Comparison of ENCODE assay signal across 1 cellular context in the genomic region with DNA sequence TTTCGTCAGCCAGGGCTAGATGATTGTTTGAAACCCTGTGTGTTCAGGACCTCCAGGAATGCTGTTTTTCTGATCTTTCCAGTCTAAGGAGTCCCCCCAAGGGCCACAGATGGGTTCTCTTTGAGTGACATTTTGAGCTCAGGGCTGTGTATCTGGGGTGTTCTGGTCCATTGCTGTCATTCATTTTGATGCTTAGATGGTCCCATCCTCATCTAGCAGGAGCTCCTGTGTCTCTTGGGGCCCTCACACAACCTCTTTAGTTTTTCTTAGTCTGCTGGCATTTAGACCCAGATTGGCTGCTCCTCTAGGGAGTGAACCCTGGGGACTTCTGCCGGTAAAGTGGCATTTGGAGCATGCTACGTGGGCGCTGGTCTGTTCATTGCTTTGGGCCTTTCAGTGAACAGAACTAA.
TF ChIP-seq lines count a peak whose summit lies in the region.

No MANE protein-coding gene starts in this region.

TF ChIP-seq in K562, 482 proteins besides CTCF, POLR2A, EP300 and RAD21 (continues in another document):
- TF ChIP-seq, protein P1, sequence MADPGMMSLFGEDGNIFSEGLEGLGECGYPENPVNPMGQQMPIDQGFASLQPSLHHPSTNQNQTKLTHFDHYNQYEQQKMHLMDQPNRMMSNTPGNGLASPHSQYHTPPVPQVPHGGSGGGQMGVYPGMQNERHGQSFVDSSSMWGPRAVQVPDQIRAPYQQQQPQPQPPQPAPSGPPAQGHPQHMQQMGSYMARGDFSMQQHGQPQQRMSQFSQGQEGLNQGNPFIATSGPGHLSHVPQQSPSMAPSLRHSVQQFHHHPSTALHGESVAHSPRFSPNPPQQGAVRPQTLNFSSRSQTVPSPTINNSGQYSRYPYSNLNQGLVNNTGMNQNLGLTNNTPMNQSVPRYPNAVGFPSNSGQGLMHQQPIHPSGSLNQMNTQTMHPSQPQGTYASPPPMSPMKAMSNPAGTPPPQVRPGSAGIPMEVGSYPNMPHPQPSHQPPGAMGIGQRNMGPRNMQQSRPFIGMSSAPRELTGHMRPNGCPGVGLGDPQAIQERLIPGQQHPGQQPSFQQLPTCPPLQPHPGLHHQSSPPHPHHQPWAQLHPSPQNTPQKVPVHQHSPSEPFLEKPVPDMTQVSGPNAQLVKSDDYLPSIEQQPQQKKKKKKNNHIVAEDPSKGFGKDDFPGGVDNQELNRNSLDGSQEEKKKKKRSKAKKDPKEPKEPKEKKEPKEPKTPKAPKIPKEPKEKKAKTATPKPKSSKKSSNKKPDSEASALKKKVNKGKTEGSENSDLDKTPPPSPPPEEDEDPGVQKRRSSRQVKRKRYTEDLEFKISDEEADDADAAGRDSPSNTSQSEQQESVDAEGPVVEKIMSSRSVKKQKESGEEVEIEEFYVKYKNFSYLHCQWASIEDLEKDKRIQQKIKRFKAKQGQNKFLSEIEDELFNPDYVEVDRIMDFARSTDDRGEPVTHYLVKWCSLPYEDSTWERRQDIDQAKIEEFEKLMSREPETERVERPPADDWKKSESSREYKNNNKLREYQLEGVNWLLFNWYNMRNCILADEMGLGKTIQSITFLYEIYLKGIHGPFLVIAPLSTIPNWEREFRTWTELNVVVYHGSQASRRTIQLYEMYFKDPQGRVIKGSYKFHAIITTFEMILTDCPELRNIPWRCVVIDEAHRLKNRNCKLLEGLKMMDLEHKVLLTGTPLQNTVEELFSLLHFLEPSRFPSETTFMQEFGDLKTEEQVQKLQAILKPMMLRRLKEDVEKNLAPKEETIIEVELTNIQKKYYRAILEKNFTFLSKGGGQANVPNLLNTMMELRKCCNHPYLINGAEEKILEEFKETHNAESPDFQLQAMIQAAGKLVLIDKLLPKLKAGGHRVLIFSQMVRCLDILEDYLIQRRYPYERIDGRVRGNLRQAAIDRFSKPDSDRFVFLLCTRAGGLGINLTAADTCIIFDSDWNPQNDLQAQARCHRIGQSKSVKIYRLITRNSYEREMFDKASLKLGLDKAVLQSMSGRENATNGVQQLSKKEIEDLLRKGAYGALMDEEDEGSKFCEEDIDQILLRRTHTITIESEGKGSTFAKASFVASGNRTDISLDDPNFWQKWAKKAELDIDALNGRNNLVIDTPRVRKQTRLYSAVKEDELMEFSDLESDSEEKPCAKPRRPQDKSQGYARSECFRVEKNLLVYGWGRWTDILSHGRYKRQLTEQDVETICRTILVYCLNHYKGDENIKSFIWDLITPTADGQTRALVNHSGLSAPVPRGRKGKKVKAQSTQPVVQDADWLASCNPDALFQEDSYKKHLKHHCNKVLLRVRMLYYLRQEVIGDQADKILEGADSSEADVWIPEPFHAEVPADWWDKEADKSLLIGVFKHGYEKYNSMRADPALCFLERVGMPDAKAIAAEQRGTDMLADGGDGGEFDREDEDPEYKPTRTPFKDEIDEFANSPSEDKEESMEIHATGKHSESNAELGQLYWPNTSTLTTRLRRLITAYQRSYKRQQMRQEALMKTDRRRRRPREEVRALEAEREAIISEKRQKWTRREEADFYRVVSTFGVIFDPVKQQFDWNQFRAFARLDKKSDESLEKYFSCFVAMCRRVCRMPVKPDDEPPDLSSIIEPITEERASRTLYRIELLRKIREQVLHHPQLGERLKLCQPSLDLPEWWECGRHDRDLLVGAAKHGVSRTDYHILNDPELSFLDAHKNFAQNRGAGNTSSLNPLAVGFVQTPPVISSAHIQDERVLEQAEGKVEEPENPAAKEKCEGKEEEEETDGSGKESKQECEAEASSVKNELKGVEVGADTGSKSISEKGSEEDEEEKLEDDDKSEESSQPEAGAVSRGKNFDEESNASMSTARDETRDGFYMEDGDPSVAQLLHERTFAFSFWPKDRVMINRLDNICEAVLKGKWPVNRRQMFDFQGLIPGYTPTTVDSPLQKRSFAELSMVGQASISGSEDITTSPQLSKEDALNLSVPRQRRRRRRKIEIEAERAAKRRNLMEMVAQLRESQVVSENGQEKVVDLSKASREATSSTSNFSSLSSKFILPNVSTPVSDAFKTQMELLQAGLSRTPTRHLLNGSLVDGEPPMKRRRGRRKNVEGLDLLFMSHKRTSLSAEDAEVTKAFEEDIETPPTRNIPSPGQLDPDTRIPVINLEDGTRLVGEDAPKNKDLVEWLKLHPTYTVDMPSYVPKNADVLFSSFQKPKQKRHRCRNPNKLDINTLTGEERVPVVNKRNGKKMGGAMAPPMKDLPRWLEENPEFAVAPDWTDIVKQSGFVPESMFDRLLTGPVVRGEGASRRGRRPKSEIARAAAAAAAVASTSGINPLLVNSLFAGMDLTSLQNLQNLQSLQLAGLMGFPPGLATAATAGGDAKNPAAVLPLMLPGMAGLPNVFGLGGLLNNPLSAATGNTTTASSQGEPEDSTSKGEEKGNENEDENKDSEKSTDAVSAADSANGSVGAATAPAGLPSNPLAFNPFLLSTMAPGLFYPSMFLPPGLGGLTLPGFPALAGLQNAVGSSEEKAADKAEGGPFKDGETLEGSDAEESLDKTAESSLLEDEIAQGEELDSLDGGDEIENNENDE (IDR thresholded peaks at IDR 0.05; ENCODE audit: low read depth, low read length), result no peak
- TF ChIP-seq, protein P2, sequence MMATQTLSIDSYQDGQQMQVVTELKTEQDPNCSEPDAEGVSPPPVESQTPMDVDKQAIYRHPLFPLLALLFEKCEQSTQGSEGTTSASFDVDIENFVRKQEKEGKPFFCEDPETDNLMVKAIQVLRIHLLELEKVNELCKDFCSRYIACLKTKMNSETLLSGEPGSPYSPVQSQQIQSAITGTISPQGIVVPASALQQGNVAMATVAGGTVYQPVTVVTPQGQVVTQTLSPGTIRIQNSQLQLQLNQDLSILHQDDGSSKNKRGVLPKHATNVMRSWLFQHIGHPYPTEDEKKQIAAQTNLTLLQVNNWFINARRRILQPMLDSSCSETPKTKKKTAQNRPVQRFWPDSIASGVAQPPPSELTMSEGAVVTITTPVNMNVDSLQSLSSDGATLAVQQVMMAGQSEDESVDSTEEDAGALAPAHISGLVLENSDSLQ (IDR thresholded peaks at IDR 0.05), result no peak
- TF ChIP-seq COPS2 (conservative IDR thresholded peaks at IDR 0.05), result no peak
- TF ChIP-seq WHSC1 (IDR thresholded peaks at IDR 0.05; ENCODE audit: low read length), result peak; percentile 93
- TF ChIP-seq HOXB6 (CRISPR knock-in tag; IDR thresholded peaks at IDR 0.05; ENCODE audit: borderline replicate concordance), result 0 out of 2 replicates have a peak, but pooled peaks have one; percentile 12
- 0 out of 2 replicates have a peak, but pooled peaks have one; percentile 26 for TF ChIP-seq ZNF354B (CRISPR knock-in tag; IDR thresholded peaks at IDR 0.05)
- TF ChIP-seq TBP (optimal IDR thresholded peaks at IDR 0.05; ENCODE audit: low read depth, low read length), result no peak
- no peak for TF ChIP-seq TCF3 (CRISPR knock-in tag; IDR thresholded peaks at IDR 0.05)
- TF ChIP-seq SMC3 (conservative IDR thresholded peaks at IDR 0.05; ENCODE audit: insufficient read depth, low read depth, low read length), result 0 out of 2 replicates have a peak, but pooled peaks have one; percentile 25
- TF ChIP-seq, protein P3, sequence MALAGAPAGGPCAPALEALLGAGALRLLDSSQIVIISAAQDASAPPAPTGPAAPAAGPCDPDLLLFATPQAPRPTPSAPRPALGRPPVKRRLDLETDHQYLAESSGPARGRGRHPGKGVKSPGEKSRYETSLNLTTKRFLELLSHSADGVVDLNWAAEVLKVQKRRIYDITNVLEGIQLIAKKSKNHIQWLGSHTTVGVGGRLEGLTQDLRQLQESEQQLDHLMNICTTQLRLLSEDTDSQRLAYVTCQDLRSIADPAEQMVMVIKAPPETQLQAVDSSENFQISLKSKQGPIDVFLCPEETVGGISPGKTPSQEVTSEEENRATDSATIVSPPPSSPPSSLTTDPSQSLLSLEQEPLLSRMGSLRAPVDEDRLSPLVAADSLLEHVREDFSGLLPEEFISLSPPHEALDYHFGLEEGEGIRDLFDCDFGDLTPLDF (CRISPR knock-in tag; IDR thresholded peaks at IDR 0.05), result 0 out of 2 replicates have a peak, but pooled peaks have one; percentile 0
- no peak for TF ChIP-seq LARP7 (IDR thresholded peaks at IDR 0.05)
- TF ChIP-seq, protein P4, sequence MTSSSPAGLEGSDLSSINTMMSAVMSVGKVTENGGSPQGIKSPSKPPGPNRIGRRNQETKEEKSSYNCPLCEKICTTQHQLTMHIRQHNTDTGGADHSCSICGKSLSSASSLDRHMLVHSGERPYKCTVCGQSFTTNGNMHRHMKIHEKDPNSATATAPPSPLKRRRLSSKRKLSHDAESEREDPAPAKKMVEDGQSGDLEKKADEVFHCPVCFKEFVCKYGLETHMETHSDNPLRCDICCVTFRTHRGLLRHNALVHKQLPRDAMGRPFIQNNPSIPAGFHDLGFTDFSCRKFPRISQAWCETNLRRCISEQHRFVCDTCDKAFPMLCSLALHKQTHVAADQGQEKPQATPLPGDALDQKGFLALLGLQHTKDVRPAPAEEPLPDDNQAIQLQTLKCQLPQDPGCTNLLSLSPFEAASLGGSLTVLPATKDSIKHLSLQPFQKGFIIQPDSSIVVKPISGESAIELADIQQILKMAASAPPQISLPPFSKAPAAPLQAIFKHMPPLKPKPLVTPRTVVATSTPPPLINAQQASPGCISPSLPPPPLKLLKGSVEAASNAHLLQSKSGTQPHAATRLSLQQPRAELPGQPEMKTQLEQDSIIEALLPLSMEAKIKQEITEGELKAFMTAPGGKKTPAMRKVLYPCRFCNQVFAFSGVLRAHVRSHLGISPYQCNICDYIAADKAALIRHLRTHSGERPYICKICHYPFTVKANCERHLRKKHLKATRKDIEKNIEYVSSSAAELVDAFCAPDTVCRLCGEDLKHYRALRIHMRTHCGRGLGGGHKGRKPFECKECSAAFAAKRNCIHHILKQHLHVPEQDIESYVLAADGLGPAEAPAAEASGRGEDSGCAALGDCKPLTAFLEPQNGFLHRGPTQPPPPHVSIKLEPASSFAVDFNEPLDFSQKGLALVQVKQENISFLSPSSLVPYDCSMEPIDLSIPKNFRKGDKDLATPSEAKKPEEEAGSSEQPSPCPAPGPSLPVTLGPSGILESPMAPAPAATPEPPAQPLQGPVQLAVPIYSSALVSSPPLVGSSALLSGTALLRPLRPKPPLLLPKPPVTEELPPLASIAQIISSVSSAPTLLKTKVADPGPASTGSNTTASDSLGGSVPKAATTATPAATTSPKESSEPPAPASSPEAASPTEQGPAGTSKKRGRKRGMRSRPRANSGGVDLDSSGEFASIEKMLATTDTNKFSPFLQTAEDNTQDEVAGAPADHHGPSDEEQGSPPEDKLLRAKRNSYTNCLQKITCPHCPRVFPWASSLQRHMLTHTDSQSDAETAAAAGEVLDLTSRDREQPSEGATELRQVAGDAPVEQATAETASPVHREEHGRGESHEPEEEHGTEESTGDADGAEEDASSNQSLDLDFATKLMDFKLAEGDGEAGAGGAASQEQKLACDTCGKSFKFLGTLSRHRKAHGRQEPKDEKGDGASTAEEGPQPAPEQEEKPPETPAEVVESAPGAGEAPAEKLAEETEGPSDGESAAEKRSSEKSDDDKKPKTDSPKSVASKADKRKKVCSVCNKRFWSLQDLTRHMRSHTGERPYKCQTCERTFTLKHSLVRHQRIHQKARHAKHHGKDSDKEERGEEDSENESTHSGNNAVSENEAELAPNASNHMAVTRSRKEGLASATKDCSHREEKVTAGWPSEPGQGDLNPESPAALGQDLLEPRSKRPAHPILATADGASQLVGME (CRISPR knock-in tag; IDR thresholded peaks at IDR 0.05), result peak; percentile 76; the same call in 1 of the 2 replicates
- no peak for TF ChIP-seq CREBBP (IDR thresholded peaks at IDR 0.05; ENCODE audit: low read depth, low read length)
- 0 out of 2 replicates have a peak, but pooled peaks have one; percentile 96 for TF ChIP-seq NR1H2 (CRISPR knock-in tag; IDR thresholded peaks at IDR 0.05)
- no peak for TF ChIP-seq ZNF395 (CRISPR knock-in tag; IDR thresholded peaks at IDR 0.05)
- no peak for TF ChIP-seq RERE (CRISPR knock-in tag; IDR thresholded peaks at IDR 0.05; ENCODE audit: borderline replicate concordance)
- TF ChIP-seq ID3 (CRISPR knock-in tag; IDR thresholded peaks at IDR 0.05), result 0 out of 2 replicates have a peak, but pooled peaks have one; percentile 32
- TF ChIP-seq ID3 (tag; IDR thresholded peaks at IDR 0.05), result no peak
